In genomic region chr3:39051649-39052557, GRCh38 we compare ENCODE assay signal across 1 cellular context.
TF ChIP-seq lines count a peak whose summit lies in the region.

SCN11A (minus strand) TSS chr3:39051944; CDS start chr3:38950362, 101,582 bp downstream.
WDR48 (plus strand) TSS chr3:39052016; CDS start chr3:39052026, 10 bp downstream.

TF ChIP-seq in K562, 482 proteins besides CTCF, POLR2A, EP300 and RAD21 (continued from another document and continues in another):
- TF ChIP-seq, protein P1, sequence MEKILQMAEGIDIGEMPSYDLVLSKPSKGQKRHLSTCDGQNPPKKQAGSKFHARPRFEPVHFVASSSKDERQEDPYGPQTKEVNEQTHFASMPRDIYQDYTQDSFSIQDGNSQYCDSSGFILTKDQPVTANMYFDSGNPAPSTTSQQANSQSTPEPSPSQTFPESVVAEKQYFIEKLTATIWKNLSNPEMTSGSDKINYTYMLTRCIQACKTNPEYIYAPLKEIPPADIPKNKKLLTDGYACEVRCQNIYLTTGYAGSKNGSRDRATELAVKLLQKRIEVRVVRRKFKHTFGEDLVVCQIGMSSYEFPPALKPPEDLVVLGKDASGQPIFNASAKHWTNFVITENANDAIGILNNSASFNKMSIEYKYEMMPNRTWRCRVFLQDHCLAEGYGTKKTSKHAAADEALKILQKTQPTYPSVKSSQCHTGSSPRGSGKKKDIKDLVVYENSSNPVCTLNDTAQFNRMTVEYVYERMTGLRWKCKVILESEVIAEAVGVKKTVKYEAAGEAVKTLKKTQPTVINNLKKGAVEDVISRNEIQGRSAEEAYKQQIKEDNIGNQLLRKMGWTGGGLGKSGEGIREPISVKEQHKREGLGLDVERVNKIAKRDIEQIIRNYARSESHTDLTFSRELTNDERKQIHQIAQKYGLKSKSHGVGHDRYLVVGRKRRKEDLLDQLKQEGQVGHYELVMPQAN (IDR thresholded peaks at IDR 0.05; ENCODE audit: borderline replicate concordance): peak; percentile 5; the same call in 1 of the 2 replicates
- peak; percentile 40 for TF ChIP-seq MEIS2 (IDR thresholded peaks at IDR 0.05; ENCODE audit: partially characterized antibody)
- no peak for TF ChIP-seq PREB (CRISPR knock-in tag; IDR thresholded peaks at IDR 0.05)
- TF ChIP-seq ZNF699 (CRISPR knock-in tag; IDR thresholded peaks at IDR 0.05; ENCODE audit: insufficient replicate concordance): no peak
- no peak for TF ChIP-seq NFATC3 (IDR thresholded peaks at IDR 0.05)
- no peak for TF ChIP-seq HNRNPK (IDR thresholded peaks at IDR 0.05; ENCODE audit: low read depth, low read length, poor library complexity, severe bottlenecking)
- no peak for TF ChIP-seq ZNF780A (CRISPR knock-in tag; IDR thresholded peaks at IDR 0.05)
- TF ChIP-seq POU5F1 (IDR thresholded peaks at IDR 0.05; ENCODE audit: borderline replicate concordance, low read depth, low read length, partially characterized antibody): peak; percentile 60
- TF ChIP-seq ZNF3 (CRISPR knock-in tag; IDR thresholded peaks at IDR 0.05): no peak
- TF ChIP-seq, protein P2, sequence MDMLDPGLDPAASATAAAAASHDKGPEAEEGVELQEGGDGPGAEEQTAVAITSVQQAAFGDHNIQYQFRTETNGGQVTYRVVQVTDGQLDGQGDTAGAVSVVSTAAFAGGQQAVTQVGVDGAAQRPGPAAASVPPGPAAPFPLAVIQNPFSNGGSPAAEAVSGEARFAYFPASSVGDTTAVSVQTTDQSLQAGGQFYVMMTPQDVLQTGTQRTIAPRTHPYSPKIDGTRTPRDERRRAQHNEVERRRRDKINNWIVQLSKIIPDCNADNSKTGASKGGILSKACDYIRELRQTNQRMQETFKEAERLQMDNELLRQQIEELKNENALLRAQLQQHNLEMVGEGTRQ (CRISPR knock-in tag; IDR thresholded peaks at IDR 0.05): no peak
- TF ChIP-seq PCBP2 (IDR thresholded peaks at IDR 0.05; ENCODE audit: low read depth, low read length, poor library complexity, severe bottlenecking): no peak
- TF ChIP-seq MLX (CRISPR knock-in tag; conservative IDR thresholded peaks at IDR 0.05): no peak
- no peak for TF ChIP-seq KLF16 (IDR thresholded peaks at IDR 0.05)
- no peak for TF ChIP-seq ZSCAN29 (IDR thresholded peaks at IDR 0.05)
- peak; percentile 28; the same call in 1 of the 2 replicates for TF ChIP-seq ZBTB2 (IDR thresholded peaks at IDR 0.05)
- TF ChIP-seq, protein P3, sequence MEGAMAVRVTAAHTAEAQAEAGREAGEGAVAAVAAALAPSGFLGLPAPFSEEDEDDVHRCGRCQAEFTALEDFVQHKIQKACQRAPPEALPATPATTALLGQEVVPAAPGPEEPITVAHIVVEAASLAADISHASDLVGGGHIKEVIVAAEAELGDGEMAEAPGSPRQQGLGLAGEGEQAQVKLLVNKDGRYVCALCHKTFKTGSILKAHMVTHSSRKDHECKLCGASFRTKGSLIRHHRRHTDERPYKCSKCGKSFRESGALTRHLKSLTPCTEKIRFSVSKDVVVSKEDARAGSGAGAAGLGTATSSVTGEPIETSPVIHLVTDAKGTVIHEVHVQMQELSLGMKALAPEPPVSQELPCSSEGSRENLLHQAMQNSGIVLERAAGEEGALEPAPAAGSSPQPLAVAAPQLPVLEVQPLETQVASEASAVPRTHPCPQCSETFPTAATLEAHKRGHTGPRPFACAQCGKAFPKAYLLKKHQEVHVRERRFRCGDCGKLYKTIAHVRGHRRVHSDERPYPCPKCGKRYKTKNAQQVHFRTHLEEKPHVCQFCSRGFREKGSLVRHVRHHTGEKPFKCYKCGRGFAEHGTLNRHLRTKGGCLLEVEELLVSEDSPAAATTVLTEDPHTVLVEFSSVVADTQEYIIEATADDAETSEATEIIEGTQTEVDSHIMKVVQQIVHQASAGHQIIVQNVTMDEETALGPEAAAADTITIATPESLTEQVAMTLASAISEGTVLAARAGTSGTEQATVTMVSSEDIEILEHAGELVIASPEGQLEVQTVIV (CRISPR knock-in tag; IDR thresholded peaks at IDR 0.05; ENCODE audit: borderline replicate concordance): no peak
- no peak for TF ChIP-seq BDP1 (IDR thresholded peaks at IDR 0.05; ENCODE audit: insufficient read depth, insufficient read length)
- TF ChIP-seq ZNF668 (CRISPR knock-in tag; IDR thresholded peaks at IDR 0.05): no peak
- no peak for TF ChIP-seq HMG20A (CRISPR knock-in tag; conservative IDR thresholded peaks at IDR 0.05)
- TF ChIP-seq LEF1 (IDR thresholded peaks at IDR 0.05): no peak
- peak; percentile 53; the same call in 1 of the 2 replicates for TF ChIP-seq KAT8 (IDR thresholded peaks at IDR 0.05; ENCODE audit: low read depth)
- no peak for TF ChIP-seq TSC22D4 (tag; IDR thresholded peaks at IDR 0.05)
- TF ChIP-seq YY1 (IDR thresholded peaks at IDR 0.05; ENCODE audit: borderline replicate concordance in 1 of 3, control insufficient read depth in 1 of 3, extremely low read depth in 1 of 3, insufficient read depth in 3 of 3, insufficient read length in 1 of 3, insufficient replicate concordance in 2 of 3, low read depth in 1 of 3, low read length in 2 of 3): peak; percentile 95 to 99 (median 97)
- TF ChIP-seq, protein P4, sequence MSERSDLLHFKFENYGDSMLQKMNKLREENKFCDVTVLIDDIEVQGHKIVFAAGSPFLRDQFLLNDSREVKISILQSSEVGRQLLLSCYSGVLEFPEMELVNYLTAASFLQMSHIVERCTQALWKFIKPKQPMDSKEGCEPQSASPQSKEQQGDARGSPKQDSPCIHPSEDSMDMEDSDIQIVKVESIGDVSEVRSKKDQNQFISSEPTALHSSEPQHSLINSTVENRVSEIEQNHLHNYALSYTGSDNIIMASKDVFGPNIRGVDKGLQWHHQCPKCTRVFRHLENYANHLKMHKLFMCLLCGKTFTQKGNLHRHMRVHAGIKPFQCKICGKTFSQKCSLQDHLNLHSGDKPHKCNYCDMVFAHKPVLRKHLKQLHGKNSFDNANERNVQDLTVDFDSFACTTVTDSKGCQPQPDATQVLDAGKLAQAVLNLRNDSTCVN (CRISPR knock-in tag; IDR thresholded peaks at IDR 0.05): 0 out of 2 replicates have a peak, but pooled peaks have one; percentile 43
- TF ChIP-seq ZNF124 (CRISPR knock-in tag; IDR thresholded peaks at IDR 0.05): no peak
- peak; percentile 77 for TF ChIP-seq ZNF740 (CRISPR knock-in tag; IDR thresholded peaks at IDR 0.05)
- TF ChIP-seq ZNF740 (tag; IDR thresholded peaks at IDR 0.05): no peak
- TF ChIP-seq, protein P5, sequence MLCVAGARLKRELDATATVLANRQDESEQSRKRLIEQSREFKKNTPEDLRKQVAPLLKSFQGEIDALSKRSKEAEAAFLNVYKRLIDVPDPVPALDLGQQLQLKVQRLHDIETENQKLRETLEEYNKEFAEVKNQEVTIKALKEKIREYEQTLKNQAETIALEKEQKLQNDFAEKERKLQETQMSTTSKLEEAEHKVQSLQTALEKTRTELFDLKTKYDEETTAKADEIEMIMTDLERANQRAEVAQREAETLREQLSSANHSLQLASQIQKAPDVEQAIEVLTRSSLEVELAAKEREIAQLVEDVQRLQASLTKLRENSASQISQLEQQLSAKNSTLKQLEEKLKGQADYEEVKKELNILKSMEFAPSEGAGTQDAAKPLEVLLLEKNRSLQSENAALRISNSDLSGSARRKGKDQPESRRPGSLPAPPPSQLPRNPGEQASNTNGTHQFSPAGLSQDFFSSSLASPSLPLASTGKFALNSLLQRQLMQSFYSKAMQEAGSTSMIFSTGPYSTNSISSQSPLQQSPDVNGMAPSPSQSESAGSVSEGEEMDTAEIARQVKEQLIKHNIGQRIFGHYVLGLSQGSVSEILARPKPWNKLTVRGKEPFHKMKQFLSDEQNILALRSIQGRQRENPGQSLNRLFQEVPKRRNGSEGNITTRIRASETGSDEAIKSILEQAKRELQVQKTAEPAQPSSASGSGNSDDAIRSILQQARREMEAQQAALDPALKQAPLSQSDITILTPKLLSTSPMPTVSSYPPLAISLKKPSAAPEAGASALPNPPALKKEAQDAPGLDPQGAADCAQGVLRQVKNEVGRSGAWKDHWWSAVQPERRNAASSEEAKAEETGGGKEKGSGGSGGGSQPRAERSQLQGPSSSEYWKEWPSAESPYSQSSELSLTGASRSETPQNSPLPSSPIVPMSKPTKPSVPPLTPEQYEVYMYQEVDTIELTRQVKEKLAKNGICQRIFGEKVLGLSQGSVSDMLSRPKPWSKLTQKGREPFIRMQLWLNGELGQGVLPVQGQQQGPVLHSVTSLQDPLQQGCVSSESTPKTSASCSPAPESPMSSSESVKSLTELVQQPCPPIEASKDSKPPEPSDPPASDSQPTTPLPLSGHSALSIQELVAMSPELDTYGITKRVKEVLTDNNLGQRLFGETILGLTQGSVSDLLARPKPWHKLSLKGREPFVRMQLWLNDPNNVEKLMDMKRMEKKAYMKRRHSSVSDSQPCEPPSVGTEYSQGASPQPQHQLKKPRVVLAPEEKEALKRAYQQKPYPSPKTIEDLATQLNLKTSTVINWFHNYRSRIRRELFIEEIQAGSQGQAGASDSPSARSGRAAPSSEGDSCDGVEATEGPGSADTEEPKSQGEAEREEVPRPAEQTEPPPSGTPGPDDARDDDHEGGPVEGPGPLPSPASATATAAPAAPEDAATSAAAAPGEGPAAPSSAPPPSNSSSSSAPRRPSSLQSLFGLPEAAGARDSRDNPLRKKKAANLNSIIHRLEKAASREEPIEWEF (CRISPR knock-in tag; IDR thresholded peaks at IDR 0.05): no peak
- TF ChIP-seq TAF9B (IDR thresholded peaks at IDR 0.05; ENCODE audit: partially characterized antibody): peak; percentile 93
- peak; percentile 90 for TF ChIP-seq NFRKB (IDR thresholded peaks at IDR 0.05; ENCODE audit: low read depth)
- TF ChIP-seq, protein P6, sequence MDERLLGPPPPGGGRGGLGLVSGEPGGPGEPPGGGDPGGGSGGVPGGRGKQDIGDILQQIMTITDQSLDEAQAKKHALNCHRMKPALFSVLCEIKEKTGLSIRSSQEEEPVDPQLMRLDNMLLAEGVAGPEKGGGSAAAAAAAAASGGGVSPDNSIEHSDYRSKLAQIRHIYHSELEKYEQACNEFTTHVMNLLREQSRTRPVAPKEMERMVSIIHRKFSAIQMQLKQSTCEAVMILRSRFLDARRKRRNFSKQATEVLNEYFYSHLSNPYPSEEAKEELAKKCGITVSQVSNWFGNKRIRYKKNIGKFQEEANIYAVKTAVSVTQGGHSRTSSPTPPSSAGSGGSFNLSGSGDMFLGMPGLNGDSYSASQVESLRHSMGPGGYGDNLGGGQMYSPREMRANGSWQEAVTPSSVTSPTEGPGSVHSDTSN (CRISPR knock-in tag; IDR thresholded peaks at IDR 0.05; ENCODE audit: low read depth): no peak
- TF ChIP-seq, protein P6 (tag; conservative IDR thresholded peaks at IDR 0.05; ENCODE audit: low read depth): no peak
- TF ChIP-seq ETV5 (CRISPR knock-in tag; IDR thresholded peaks at IDR 0.05; ENCODE audit: low read depth): peak; percentile 96
- TF ChIP-seq HMG20B (CRISPR knock-in tag; IDR thresholded peaks at IDR 0.05): no peak
